ENCODE assay signal across 14 cellular contexts in the genomic region with DNA sequence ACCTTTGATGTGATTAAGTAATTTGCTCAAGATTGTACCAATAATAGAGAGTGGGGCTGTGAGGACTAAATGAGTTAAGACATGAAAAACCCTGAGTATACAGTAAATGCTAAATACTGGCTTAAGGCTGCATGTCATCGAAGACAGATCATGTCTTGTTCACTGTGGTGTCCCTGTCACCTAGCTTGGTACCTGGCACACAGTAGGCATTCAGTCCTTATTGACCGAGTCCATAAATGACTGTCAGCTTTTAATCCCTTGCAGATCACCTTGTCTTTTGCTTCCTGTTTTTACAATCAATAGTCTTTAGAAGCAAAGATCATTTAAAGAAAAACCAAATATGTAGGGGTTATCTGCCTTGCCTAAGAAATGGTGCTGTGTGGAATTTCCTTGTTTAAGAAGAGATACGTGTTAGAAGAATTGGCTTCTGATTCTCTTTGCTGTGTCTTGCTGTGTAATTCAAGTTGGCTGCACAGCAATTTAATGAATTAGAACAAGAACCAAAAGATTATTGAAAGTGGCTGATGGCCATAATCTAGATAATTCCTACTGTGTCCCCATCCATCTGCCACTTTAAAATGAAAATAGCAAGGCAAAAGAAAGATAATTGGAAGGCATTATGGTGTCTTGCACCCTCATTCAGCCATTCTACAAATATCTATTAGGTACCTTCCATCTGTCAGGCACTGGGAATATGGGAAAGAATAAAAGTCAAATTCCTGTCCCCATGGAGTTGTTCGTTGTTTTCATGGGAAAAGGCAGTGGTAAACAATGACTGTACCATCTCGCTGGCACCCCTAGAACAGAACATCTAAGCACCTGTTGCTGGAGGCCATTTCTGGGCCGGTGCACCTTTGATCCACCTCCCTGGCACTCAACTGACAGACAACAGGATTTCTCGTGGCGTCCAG. TPM values are rescaled to one million over a fixed set of nuclear protein-coding genes. Genes with fewer than 3 reads are reported as not detected.
DNase-seq lines count a peak whose midpoint lies in the region; ATAC-seq, FAIRE-seq and TF ChIP-seq lines count a peak whose summit lies in the region.
"Had no signal": no experiment of that assay in that cellular context is flagged by ENCODE, and none has a peak within 500 bp of the region (broad histone marks: within the 10 kb centered on the region; RNA-seq: fewer than 3 reads in every experiment).

No MANE protein-coding gene starts in this region.

- TF ChIP-seq EP300 in GM12878 (IDR thresholded peaks at IDR 0.05; ENCODE audit: borderline replicate concordance in 1 of 2, control insufficient read depth in 1 of 2, low read depth in 2 of 2, low read length in 2 of 2) = no peak

- H2AFZ ChIP-seq in Loucy (ENCODE audit: low read length) (no peak overlapping the region), GM12878 (ENCODE audit: control insufficient read depth, low read depth, low read length) (no peak overlapping the region)

- H3K36me3 ChIP-seq in CD4-positive, alpha-beta memory T cell (ENCODE audit: insufficient read depth, low read length) = no peaks in the 10 kb centered on the region
- H3K36me3 ChIP-seq in Loucy (ENCODE audit: insufficient read depth, low read length) = peaks cover 4% of the 10 kb centered on the region; the same call in 1 of the 2 replicates
- H3K36me3 ChIP-seq in GM12878 (ENCODE audit: control insufficient read depth in 2 of 2, insufficient read depth in 2 of 2, low read length in 1 of 2) = no peaks in the 10 kb centered on the region; a peak in 1 of 4 replicates

- in situ Hi-C loops in GM12878 (cut with MboI) = no loop called here

- no peaks in the 10 kb centered on the region for H4K20me1 ChIP-seq in Loucy (ENCODE audit: insufficient read depth, low read length, poor library complexity, severe bottlenecking)
- no peaks in the 10 kb centered on the region for H4K20me1 ChIP-seq in GM12878 (ENCODE audit: control insufficient read depth, insufficient read depth)

- TF ChIP-seq CTCF in Loucy (conservative IDR thresholded peaks at IDR 0.05; ENCODE audit: low read length) (no peak), GM12878 (IDR thresholded peaks at IDR 0.05 in 2 of 3, conservative IDR thresholded peaks at IDR 0.05 in 1 of 3; ENCODE audit: control insufficient read depth in 2 of 3, extremely low read depth in 1 of 3, insufficient read depth in 1 of 3, low read depth in 3 of 3, low read length in 3 of 3) (no peak), natural killer cell (IDR thresholded peaks at IDR 0.05) (no peak)

- SMC1A ChIA-PET in GM12878 (lab: Charles Lee; ENCODE audit: uncharacterized antibody, unreplicated experiment) = interaction anchor here (0.5 to 4.9 kb wide), 4 partner anchors 14 to 89 kb away, joined by 3 to 44 read pairs (median 4); partner anchors contain the start of gene MAPK14

- no peaks in the 10 kb centered on the region for H3K9me3 ChIP-seq in CD4-positive, alpha-beta memory T cell (ENCODE audit: control insufficient read depth in 1 of 2, low read length in 2 of 2)
- H3K9me3 ChIP-seq in Loucy (ENCODE audit: insufficient read depth, low read depth, low read length) (no peaks in the 10 kb centered on the region), GM12878 (replicated peaks; ENCODE audit: control insufficient read depth, insufficient read depth, low read length) (no peaks in the 10 kb centered on the region)
- H3K9me3 ChIP-seq: body of pancreas had no signal

- H3K27me3 ChIP-seq in CD4-positive, alpha-beta memory T cell (ENCODE audit: insufficient read depth, low read length) = no peaks in the 10 kb centered on the region
- no peaks in the 10 kb centered on the region for H3K27me3 ChIP-seq in Loucy (ENCODE audit: insufficient read depth, low read length, poor library complexity, severe bottlenecking)
- no peaks in the 10 kb centered on the region for H3K27me3 ChIP-seq in GM12878 (replicated peaks in 1 of 2; ENCODE audit: control insufficient read depth in 2 of 2, insufficient read depth in 2 of 2, low read length in 1 of 2)
- H3K27me3 ChIP-seq: body of pancreas had no signal

- CTCF ChIA-PET in CD4-positive, alpha-beta memory T cell (lab: Charles Lee; ENCODE audit: partially characterized antibody) = interaction anchor here (1.2 to 9.3 kb wide), 3 partner anchors 8 to 23 kb away, joined by 4 to 70 read pairs (median 10); no protein-coding TSS in a partner anchor
- CTCF ChIA-PET in GM12878 (lab: Yijun Ruan, JAX) = interaction anchor here (0.7 to 1.6 kb wide), 4 partner anchors 15 to 90 kb away, joined by 3 to 11 read pairs (median 4); partner anchors contain the start of gene MAPK14

- H3K27ac ChIP-seq in CD4-positive, alpha-beta memory T cell (ENCODE audit: low read depth, low read length) = peak overlapping the region; percentile 90
- H3K27ac ChIP-seq in GM12878 (ENCODE audit: control insufficient read depth, insufficient read depth) = no peak overlapping the region
- H3K27ac ChIP-seq: body of pancreas had no signal

- H3K9me2 ChIP-seq in Loucy (replicated peaks; ENCODE audit: low read depth, low read length) = no peaks in the 10 kb centered on the region

- H3F3A ChIP-seq in Loucy (ENCODE audit: low read depth) = peaks cover 18% of the 10 kb centered on the region

- peak overlapping the region; percentile 17 for H3K4me2 ChIP-seq in Loucy (ENCODE audit: low read depth, low read length, poor library complexity, severe bottlenecking)
- H3K4me2 ChIP-seq in GM12878 (ENCODE audit: control insufficient read depth, insufficient read depth) = no peak overlapping the region

- H3K9me3 Mint-ChIP-seq in CD4-positive, alpha-beta memory T cell = no peaks in the 10 kb centered on the region
- no peaks in the 10 kb centered on the region for H3K9me3 Mint-ChIP-seq in natural killer cell
- H3K9me3 Mint-ChIP-seq: nephron progenitor cell had no signal

- ATAC-seq in GM12878 (no peak), natural killer cell (no peak), HG03097 (IDR thresholded peaks at IDR 0.05; ENCODE audit: low FRiP score, unreplicated experiment) (no peak)

- no peak for FAIRE-seq in GM12878 (lab: Jason Lieb, UNC)
- FAIRE-seq: H54, keratinocyte had no signal

- DNase-seq in CD4-positive, alpha-beta memory T cell = no peak
- no peak for DNase-seq in GM12878 (ENCODE audit: low read depth, low spot score)
- no peak for DNase-seq in natural killer cell
- DNase-seq in SW480 (ENCODE audit: low spot score) = no peak
- no peak for DNase-seq in iPS-NIHi7 (ENCODE audit: extremely low spot score)
- DNase-seq in AG08396 (ENCODE audit: low spot score) = no peak
- DNase-seq: NCI-H2029 treated with DMSO at 0.1 percent for 48 hours, nephron progenitor cell, Right ventricle myocardium superior had no signal

- no peaks in the 10 kb centered on the region for H3K27me3 Mint-ChIP-seq in CD4-positive, alpha-beta memory T cell
- no peaks in the 10 kb centered on the region for H3K27me3 Mint-ChIP-seq in natural killer cell (ENCODE audit: low read depth in 2 of 2)

- H3K79me2 ChIP-seq in Loucy (ENCODE audit: insufficient read depth, low read length) = peaks cover 16% of the 10 kb centered on the region
- H3K79me2 ChIP-seq in GM12878 (ENCODE audit: control insufficient read depth, insufficient read depth, low read length) = no peaks in the 10 kb centered on the region

- no TSS peak for BruUV-seq in GM12878 (replicated peaks; lab: Mats Ljungman, UMichigan)

- peak overlapping the region in 7 of 8 donors; percentile 15 to 88 (median 72) for H3K4me3 Mint-ChIP-seq in CD4-positive, alpha-beta memory T cell
- peak overlapping the region; percentile 80 for H3K4me3 Mint-ChIP-seq in natural killer cell
- H3K4me3 Mint-ChIP-seq: nephron progenitor cell had no signal

- peaks cover 74 to 97% (median 85%) of the 10 kb centered on the region in 4 donors for H3K4me1 Mint-ChIP-seq in CD4-positive, alpha-beta memory T cell
- H3K4me1 Mint-ChIP-seq in natural killer cell = peaks cover 94% of the 10 kb centered on the region in 2 donors

- H3K36me3 Mint-ChIP-seq in CD4-positive, alpha-beta memory T cell = peaks cover 2 to 16% of the 10 kb centered on the region in 2 donors
- H3K36me3 Mint-ChIP-seq in natural killer cell = no peaks in the 10 kb centered on the region

- TF ChIP-seq RAD21 in GM12878 (IDR thresholded peaks at IDR 0.05; ENCODE audit: insufficient read depth, low read depth, low read length) = no peak

- WGBS in GM12878 (ENCODE audit: insufficient coverage, insufficient replicate concordance, low lambda C conversion rate, missing lambda C conversion rate) = 85% methylated on average over 8 of the region's 8 CpGs

- intact Hi-C loops in CD4-positive, alpha-beta memory T cell (cut with micrococcal nuclease) = loop anchor here (1.0 to 2.0 kb wide), 2 partner anchors 9 to 13 kb away; partner anchors contain the start of gene MAPK13
- intact Hi-C loops in GM12878 (cut with micrococcal nuclease; ENCODE audit: unreplicated experiment) = no loop called here
- intact Hi-C loops in natural killer cell (cut with micrococcal nuclease) = loop anchor here (1.0 kb wide), 1 partner anchor 91 kb away; the partner anchor contains the start of gene MAPK14

- RAD21 ChIA-PET in GM12878 (lab: Charles Lee; ENCODE audit: unreplicated experiment) = interaction anchor here (1.0 to 1.9 kb wide), 4 partner anchors 10 to 240 kb away, joined by 3 to 6 read pairs (median 4); no protein-coding TSS in a partner anchor

- H3K4me1 ChIP-seq in CD4-positive, alpha-beta memory T cell (ENCODE audit: insufficient read depth, low read length) = peaks cover 100% of the 10 kb centered on the region
- H3K4me1 ChIP-seq in Loucy (ENCODE audit: insufficient read depth, low read length, poor library complexity, severe bottlenecking) = peaks cover 90% of the 10 kb centered on the region
- H3K4me1 ChIP-seq in GM12878 (ENCODE audit: control insufficient read depth, insufficient read depth, low read length) = peaks cover 53% of the 10 kb centered on the region

- no peak for TF ChIP-seq POLR2A in GM12878 (IDR thresholded peaks at IDR 0.05; ENCODE audit: low read depth, low read length)

- POLR2A ChIA-PET in CD4-positive, alpha-beta memory T cell (lab: Charles Lee; ENCODE audit: partially characterized antibody) = interaction anchor here (1.7 to 2.2 kb wide), 3 partner anchors 9 to 80 kb away, joined by 5 to 10 read pairs (median 10); no protein-coding TSS in a partner anchor
- POLR2A ChIA-PET in GM12878 (lab: Charles Lee) = interaction anchor here (1.9 kb wide), 1 partner anchor 13 kb away, joined by 11 read pairs; the partner anchor contains the start of gene MAPK13

- no peak overlapping the region for H3K4me3 ChIP-seq in CD4-positive, alpha-beta memory T cell (ENCODE audit: low read length in 2 of 2)
- H3K4me3 ChIP-seq in Loucy (ENCODE audit: low read length, poor library complexity, severe bottlenecking) (peak overlapping the region; percentile 33), GM12878 (no peak overlapping the region)
- H3K4me3 ChIP-seq: body of pancreas had no signal

- peak overlapping the region; percentile 96 to 99 (median 97) for H3K27ac Mint-ChIP-seq in CD4-positive, alpha-beta memory T cell
- peak overlapping the region; percentile 100 for H3K27ac Mint-ChIP-seq in natural killer cell
- H3K27ac Mint-ChIP-seq: nephron progenitor cell had no signal

- H3K9ac ChIP-seq in Loucy (ENCODE audit: low read depth, low read length, poor library complexity, severe bottlenecking) (peak overlapping the region; percentile 69), GM12878 (ENCODE audit: control insufficient read depth, insufficient read depth, low read length) (no peak overlapping the region)

RNA-seq across cellular contexts. Expression of gene MAPK13, which starts 12.4 kb away (rescaled TPM):
- total RNA-seq in CD4-positive, alpha-beta memory T cell = 10 to 100 TPM; 29.6 to 30.4 TPM
- polyA plus RNA-seq in CD4-positive, alpha-beta memory T cell = 10 to 100 TPM; 29.1 to 36.8 TPM
- 24.2 and 24.6 TPM in 2 replicates for total RNA-seq in GM12878 (2013; cell fraction: nucleolus; rRNA removed)
- total RNA-seq in GM12878 (2014; rRNA removed) (38.9 and 40.2 TPM in 2 replicates), GM12878 (2014; rRNA removed; fragmentation: Illumina TruSeq; extraction: Trizol) (18.4 and 19.5 TPM in 2 replicates), GM12878 (2021) (48.0 and 52.5 TPM in 2 replicates), natural killer cell (10 to 100 TPM; 39.4 to 52.1 (median 49.9) TPM)
- 5.4 TPM for polyA plus RNA-seq in GM12878 (2011; ENCODE audit: low read depth)
- polyA plus RNA-seq in GM12878 (2011; rRNA removed) (7.5 and 8.5 TPM in 2 replicates), GM12878 (2014; fragmentation: Illumina TruSeq; extraction: Trizol) (17.2 and 34.9 TPM in 2 replicates), GM12878 (2014; fragmentation: Nextera tagmentation; extraction: Ambion mirVana) (1 to 10 TPM; 1.8 to 3.2 TPM), GM12878 (2014; rRNA removed) (46.3 and 48.8 TPM in 2 replicates), GM12878 (2016; fragmentation: Nextera tagmentation; extraction: Ambion mirVana) (10 to 100 TPM; 46.6 TPM)
- 10.7 and 10.8 TPM in 2 replicates for polyA plus RNA-seq in GM12878 (2011; cell fraction: cytosol; rRNA removed)
- 24.6 and 25.9 TPM in 2 replicates for polyA plus RNA-seq in GM12878 (2011; cell fraction: nucleus; rRNA removed)
- 8.6 and 11.0 TPM in 2 replicates for polyA plus RNA-seq in GM12878 (2012)
- 8.0 and 11.8 TPM in 2 replicates for polyA minus RNA-seq in GM12878 (2011; rRNA and poly(A)+ RNA removed)
- 1.2 and 1.6 TPM in 2 replicates for polyA minus RNA-seq in GM12878 (2011; cell fraction: cytosol; rRNA and poly(A)+ RNA removed)
- 6.0 and 7.0 TPM in 2 replicates for polyA minus RNA-seq in GM12878 (2011; cell fraction: nucleus; rRNA and poly(A)+ RNA removed)
